In the genomic region with DNA sequence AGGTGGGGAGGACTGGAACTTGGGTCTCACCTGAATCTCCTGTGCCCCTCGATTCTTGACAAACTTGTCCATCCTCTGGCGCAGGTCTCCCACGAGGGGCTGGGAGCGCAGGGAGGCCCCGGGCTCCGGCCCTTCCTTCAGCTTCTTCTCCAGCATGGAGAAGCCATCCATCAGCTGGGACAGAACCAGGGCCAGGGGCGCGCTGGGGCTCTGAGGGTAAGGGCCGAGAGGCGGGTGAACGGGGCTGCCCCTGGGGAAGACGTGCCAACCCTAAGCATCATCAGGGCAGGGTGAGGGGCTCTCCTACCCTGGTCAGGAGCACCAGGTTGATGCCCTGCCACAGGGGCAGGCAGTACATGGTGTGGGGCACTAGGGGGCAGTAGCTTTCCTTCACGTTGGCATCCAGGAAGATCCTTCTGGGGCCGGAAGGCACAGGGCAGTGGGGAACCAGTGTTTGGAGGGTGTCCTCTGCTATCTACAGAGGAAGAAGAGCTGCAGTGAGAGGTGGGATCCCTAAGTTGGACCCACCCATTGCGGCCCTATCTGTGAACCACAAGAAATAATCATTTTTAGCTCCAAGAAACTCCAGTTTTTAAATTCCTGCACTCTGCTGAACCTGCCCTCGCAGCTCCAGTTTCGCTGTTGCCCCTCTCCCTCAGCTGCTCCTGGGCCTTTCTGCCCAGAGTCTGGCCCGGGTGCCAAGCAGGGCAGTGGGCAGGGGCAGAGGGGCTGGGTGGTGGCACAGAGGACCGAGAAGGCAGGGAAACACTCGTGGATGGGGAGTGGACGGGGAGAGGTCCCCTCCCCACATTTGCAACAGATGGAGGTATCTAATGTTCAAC, we compare ENCODE assay signal across 8 cellular contexts. TPM values are rescaled to one million over a fixed set of nuclear protein-coding genes. Genes with fewer than 3 reads are reported as not detected.
DNase-seq lines count a peak whose midpoint lies in the region; ATAC-seq and TF ChIP-seq lines count a peak whose summit lies in the region.

No MANE protein-coding gene starts in this region.

- H3K9me3 Mint-ChIP-seq in neural progenitor cell = no peaks in the 10 kb centered on the region

- no peaks in the 10 kb centered on the region for H3K79me2 ChIP-seq in DOHH2 (ENCODE audit: control insufficient read depth, low read length)
- H3K79me2 ChIP-seq in Loucy (ENCODE audit: insufficient read depth, low read length) = no peaks in the 10 kb centered on the region
- H3K79me2 ChIP-seq in neural progenitor cell (ENCODE audit: low read depth) = no peaks in the 10 kb centered on the region

- H4K20me1 ChIP-seq in DOHH2 (ENCODE audit: control insufficient read depth, insufficient read depth, low read depth, low read length) = no peaks in the 10 kb centered on the region
- H4K20me1 ChIP-seq in Loucy (ENCODE audit: insufficient read depth, low read length, poor library complexity, severe bottlenecking) = no peaks in the 10 kb centered on the region
- H4K20me1 ChIP-seq in neural progenitor cell (ENCODE audit: low read depth) = no peaks in the 10 kb centered on the region

- H3K4me1 Mint-ChIP-seq in neural progenitor cell = no peaks in the 10 kb centered on the region

- H3K9me2 ChIP-seq in DOHH2 (replicated peaks; ENCODE audit: control insufficient read depth, low read length) (no peaks in the 10 kb centered on the region), Loucy (replicated peaks; ENCODE audit: low read depth, low read length) (no peaks in the 10 kb centered on the region)

- TF ChIP-seq CTCF in DOHH2 (IDR thresholded peaks at IDR 0.05; ENCODE audit: low read depth, low read length, poor library complexity, severe bottlenecking) = peak; percentile 90
- TF ChIP-seq CTCF in Loucy (conservative IDR thresholded peaks at IDR 0.05; ENCODE audit: low read length) = peak; percentile 85
- TF ChIP-seq CTCF in epithelial cell of esophagus (IDR thresholded peaks at IDR 0.05; ENCODE audit: insufficient read depth, low read depth, low read length, missing control alignments) = peak; percentile 70
- TF ChIP-seq CTCF in neural progenitor cell (IDR thresholded peaks at IDR 0.05) = peak; percentile 74

- H3K9me3 ChIP-seq in DOHH2 (ENCODE audit: control insufficient read depth, insufficient read depth, low read length) = no peaks in the 10 kb centered on the region
- H3K9me3 ChIP-seq in Loucy (ENCODE audit: insufficient read depth, low read depth, low read length) = no peaks in the 10 kb centered on the region
- H3K9me3 ChIP-seq in neural progenitor cell (ENCODE audit: low read depth) = no peaks in the 10 kb centered on the region

- no peaks in the 10 kb centered on the region for H3K27me3 Mint-ChIP-seq in neural progenitor cell (ENCODE audit: insufficient read depth, low read depth)

- no peaks in the 10 kb centered on the region for H3F3A ChIP-seq in DOHH2 (ENCODE audit: control insufficient read depth, insufficient read depth)
- H3F3A ChIP-seq in Loucy (ENCODE audit: low read depth) = no peaks in the 10 kb centered on the region
- no peaks in the 10 kb centered on the region for H3F3A ChIP-seq in neural progenitor cell (ENCODE audit: low read depth)

- H3K27me3 ChIP-seq in DOHH2 (ENCODE audit: control insufficient read depth, low read length) (no peaks in the 10 kb centered on the region), Loucy (ENCODE audit: insufficient read depth, low read length, poor library complexity, severe bottlenecking) (no peaks in the 10 kb centered on the region), neural progenitor cell (no peaks in the 10 kb centered on the region)

- no peaks in the 10 kb centered on the region for H3K4me1 ChIP-seq in DOHH2 (ENCODE audit: control insufficient read depth, low read length)
- H3K4me1 ChIP-seq in Loucy (ENCODE audit: insufficient read depth, low read length, poor library complexity, severe bottlenecking) = no peaks in the 10 kb centered on the region
- no peaks in the 10 kb centered on the region for H3K4me1 ChIP-seq in neural progenitor cell

- ATAC-seq in GM21367 (IDR thresholded peaks at IDR 0.05; ENCODE audit: unreplicated experiment) (peak; percentile 71), GM18867 (IDR thresholded peaks at IDR 0.05; ENCODE audit: unreplicated experiment) (no peak)

- H3K27ac Mint-ChIP-seq in neural progenitor cell = no peak overlapping the region

- H3K36me3 Mint-ChIP-seq in neural progenitor cell = peaks cover 9% of the 10 kb centered on the region

- H3K27ac ChIP-seq in DOHH2 (ENCODE audit: low read depth, low read length) (no peak overlapping the region), neural progenitor cell (no peak overlapping the region)

- peaks cover 11% of the 10 kb centered on the region for H3K36me3 ChIP-seq in DOHH2 (ENCODE audit: control insufficient read depth, low read length)
- peaks cover 3% of the 10 kb centered on the region; the same call in 1 of the 2 replicates for H3K36me3 ChIP-seq in Loucy (ENCODE audit: insufficient read depth, low read length)
- H3K36me3 ChIP-seq in neural progenitor cell = no peaks in the 10 kb centered on the region

- H3K4me3 ChIP-seq in DOHH2 (ENCODE audit: low read length) (no peak overlapping the region), Loucy (ENCODE audit: low read length, poor library complexity, severe bottlenecking) (no peak overlapping the region), epithelial cell of esophagus (ENCODE audit: low read length) (no peak overlapping the region), neural progenitor cell (no peak overlapping the region)

- H3K4me2 ChIP-seq in DOHH2 (ENCODE audit: low read length) (no peak overlapping the region), Loucy (ENCODE audit: low read depth, low read length, poor library complexity, severe bottlenecking) (no peak overlapping the region), neural progenitor cell (no peak overlapping the region)

- DNase-seq in activated CD4-positive, alpha-beta T cell treated with anti-CD3 and anti-CD28 coated beads for 4 hours = peak; percentile 32 to 37
- DNase-seq in epithelial cell of esophagus (ENCODE audit: low read depth) (peak; percentile 59), neural progenitor cell (ENCODE audit: low spot score) (peak; percentile 72), medulla oblongata (ENCODE audit: extremely low spot score) (no peak)

- H3K9ac ChIP-seq in Loucy (ENCODE audit: low read depth, low read length, poor library complexity, severe bottlenecking) = no peak overlapping the region
- no peak overlapping the region for H3K9ac ChIP-seq in neural progenitor cell

- H3K4me3 Mint-ChIP-seq in neural progenitor cell = no peak overlapping the region

- H2AFZ ChIP-seq in Loucy (ENCODE audit: low read length) (no peak overlapping the region), neural progenitor cell (replicated peaks) (no peak overlapping the region)

RNA-seq across cellular contexts. Expression of a gene that starts 10.8 kb away (rescaled TPM):
- 5.0 and 10.5 TPM in 2 replicates for total RNA-seq in neural progenitor cell (ENCODE audit: low replicate concordance)

RNA-seq across cellular contexts. Expression of a gene that starts 21.0 kb away (rescaled TPM):
- total RNA-seq in neural progenitor cell (ENCODE audit: low replicate concordance) = 16.0 and 32.0 TPM in 2 replicates
